In genomic region chr3:143529018-143529478, GRCh38 we compare ENCODE assay signal across 8 cellular contexts.
DNase-seq lines count a peak whose midpoint lies in the region; ATAC-seq and TF ChIP-seq lines count a peak whose summit lies in the region.

No MANE protein-coding gene starts in this region.

- ATAC-seq in GM18498 (IDR thresholded peaks at IDR 0.05; ENCODE audit: unreplicated experiment) = peak; percentile 90
- ATAC-seq in GM21723 (IDR thresholded peaks at IDR 0.05; ENCODE audit: unreplicated experiment) = peak; percentile 84

- peak overlapping the region; percentile 77 for H3K4me2 ChIP-seq in OCI-LY3 (ENCODE audit: low read length)

- H3K36me3 ChIP-seq in OCI-LY3 (replicated peaks; ENCODE audit: low read depth, low read length) = peaks cover 4% of the 10 kb centered on the region

- H3K79me2 ChIP-seq in OCI-LY3 (ENCODE audit: low read length) = no peaks in the 10 kb centered on the region

- peak; percentile 31 for DNase-seq in myocyte (ENCODE audit: low read depth)
- DNase-seq in A172 (ENCODE audit: low spot score) = no peak
- DNase-seq in NCI-H187 (lab: John Stamatoyannopoulos, UW) = no peak
- no peak for DNase-seq in NCI-H1092 treated with DMSO at 0.1 percent for 48 hours (lab: John Stamatoyannopoulos, UW)
- no peak for DNase-seq in activated naive CD4-positive, alpha-beta T cell (lab: John Stamatoyannopoulos, UW)

- H2AFZ ChIP-seq in OCI-LY3 (ENCODE audit: low read depth, low read length) = peak overlapping the region; percentile 3; the same call in 1 of the 2 replicates

- H4K20me1 ChIP-seq in OCI-LY3 (ENCODE audit: insufficient read depth, low read length) = no peaks in the 10 kb centered on the region

- H3K27me3 ChIP-seq in OCI-LY3 (ENCODE audit: low read depth, low read length) = no peaks in the 10 kb centered on the region

- no peaks in the 10 kb centered on the region for H3K9me3 ChIP-seq in OCI-LY3 (ENCODE audit: insufficient read depth, low read length)

- peaks cover 65% of the 10 kb centered on the region for H3K4me1 ChIP-seq in OCI-LY3 (ENCODE audit: low read length)

- peak overlapping the region; percentile 46 for H3K9ac ChIP-seq in OCI-LY3 (ENCODE audit: low read length)

- H3K4me3 ChIP-seq in OCI-LY3 (ENCODE audit: low read length) = peak overlapping the region; percentile 42

- peak overlapping the region; percentile 72 for H3K27ac ChIP-seq in OCI-LY3 (ENCODE audit: low read length)

- no peak for TF ChIP-seq CTCF in OCI-LY3 (IDR thresholded peaks at IDR 0.05; ENCODE audit: low read depth, low read length)
